In genomic region chr5:152560508-152561137, GRCh38 we compare ENCODE assay signal across 8 cellular contexts.
DNase-seq lines count a peak whose midpoint lies in the region; ATAC-seq lines count a peak whose summit lies in the region.

No MANE protein-coding gene starts in this region.

- DNase-seq in DMS114 treated with DMSO at 0.1 percent for 48 hours (lab: John Stamatoyannopoulos, UW; ENCODE audit: unreplicated experiment) (peak; percentile 5), HK-2 (ENCODE audit: unreplicated experiment) (peak; percentile 57), OCI-M1 (lab: John Stamatoyannopoulos, UW) (peak; percentile 62), cerebellum (ENCODE audit: low spot score) (peak; percentile 18), kidney tubule cell (ENCODE audit: low spot score) (peak; percentile 71)
- peak; percentile 1 for DNase-seq in stimulated activated CD8-positive, alpha-beta memory T cell treated with anti-CD3 and anti-CD28 coated beads, Interleukin-15, amount 100 ng/mL, for 1 hour (ENCODE audit: low read depth)

- ATAC-seq in GM19328 (IDR thresholded peaks at IDR 0.05; ENCODE audit: unreplicated experiment), result peak; percentile 64
- ATAC-seq in HG02840 (IDR thresholded peaks at IDR 0.05; ENCODE audit: low FRiP score, unreplicated experiment), result no peak

Comparison
In these comparisons a context has a peak if more than half of its experiments do, and no peak if none do; other contexts are left out.
1. DNase-seq: peak in every context shown above with its lines; median percentile 71 in kidney tubule cell; 62 in OCI-M1; 57 in HK-2; 18 in cerebellum; 5 in DMS114 treated with DMSO at 0.1 percent for 48 hours; 1 in stimulated activated CD8-positive, alpha-beta memory T cell treated with anti-CD3 and anti-CD28 coated beads, Interleukin-15, amount 100 ng/mL, for 1 hour.